In genomic region chr22:44325718-44326548, GRCh38 we compare ENCODE assay signal across 8 cellular contexts. TPM values are rescaled to one million over a fixed set of nuclear protein-coding genes. Genes with fewer than 3 reads are reported as not detected.
DNase-seq lines count a peak whose midpoint lies in the region; ATAC-seq and TF ChIP-seq lines count a peak whose summit lies in the region.

No MANE protein-coding gene starts in this region.

- CTCF ChIA-PET in MCF 10A (lab: Yijun Ruan, JAX): interaction anchor here (0.6 to 1.5 kb wide), 3 partner anchors 9 to 371 kb away, joined by 3 to 5 read pairs (median 4); no protein-coding TSS in a partner anchor

- TF ChIP-seq POLR2A in vagina (IDR thresholded peaks at IDR 0.05): no peak

- POLR2A ChIA-PET in MCF 10A (lab: Yijun Ruan, JAX): interaction anchor here (0.7 to 1.0 kb wide), 3 partner anchors 15 to 647 kb away, joined by 3 read pairs; no protein-coding TSS in a partner anchor

- intact Hi-C loops in left ventricle myocardium inferior (cut with micrococcal nuclease) (no loop called here), left cardiac atrium (cut with DNase I) (no loop called here), MCF 10A (cut with micrococcal nuclease) (loop anchor here (5.0 kb wide), 2 partner anchors 244 to 246 kb away; no protein-coding TSS in a partner anchor), vagina (cut with DNase I) (no loop called here)

- peaks cover 19% of the 10 kb centered on the region for H3K4me1 ChIP-seq in left ventricle myocardium inferior
- H3K4me1 ChIP-seq in vagina: peaks cover 26% of the 10 kb centered on the region

- peak overlapping the region; percentile 72 for H3K4me3 Mint-ChIP-seq in MCF 10A (ENCODE audit: unreplicated experiment)

- peaks cover 15% of the 10 kb centered on the region for H3K27me3 Mint-ChIP-seq in MCF 10A (ENCODE audit: insufficient read depth, unreplicated experiment)

- H3K9me3 Mint-ChIP-seq in MCF 10A (ENCODE audit: unreplicated experiment): peaks cover 12% of the 10 kb centered on the region

- no peaks in the 10 kb centered on the region for H3K36me3 Mint-ChIP-seq in MCF 10A (ENCODE audit: insufficient read depth, unreplicated experiment)

- H3K27ac Mint-ChIP-seq in MCF 10A (ENCODE audit: low read depth, unreplicated experiment): no peak overlapping the region

- TF ChIP-seq CTCF in left ventricle myocardium inferior (IDR thresholded peaks at IDR 0.05; ENCODE audit: borderline replicate concordance) (peak; percentile 39), MCF 10A (IDR thresholded peaks at IDR 0.05; ENCODE audit: unreplicated experiment) (peak; percentile 18), vagina (IDR thresholded peaks at IDR 0.05) (peak in 1 of 3 experiments; percentile 25)

- H3K27ac ChIP-seq in left ventricle myocardium inferior (replicated peaks) (peak overlapping the region; percentile 63), vagina (peak overlapping the region; percentile 72)

- peaks cover 29% of the 10 kb centered on the region for H3K27me3 ChIP-seq in left ventricle myocardium inferior (ENCODE audit: low read depth)
- H3K27me3 ChIP-seq in vagina: no peaks in the 10 kb centered on the region

- peaks cover 16% of the 10 kb centered on the region for H3K4me1 Mint-ChIP-seq in MCF 10A (ENCODE audit: insufficient read depth, unreplicated experiment)

- no peaks in the 10 kb centered on the region for H3K36me3 ChIP-seq in left ventricle myocardium inferior
- H3K36me3 ChIP-seq in vagina: no peaks in the 10 kb centered on the region

- no peak for ATAC-seq in left cardiac atrium
- ATAC-seq in HG03571 (IDR thresholded peaks at IDR 0.05; ENCODE audit: unreplicated experiment): no peak
- ATAC-seq in GM21786 (IDR thresholded peaks at IDR 0.05; ENCODE audit: unreplicated experiment): no peak

- H3K9me3 ChIP-seq in left ventricle myocardium inferior (replicated peaks) (no peaks in the 10 kb centered on the region), vagina (no peaks in the 10 kb centered on the region)

- no TSS peak for BruUV-seq in MCF 10A (replicated peaks; lab: Mats Ljungman, UMichigan)

- peak overlapping the region; percentile 67 for H3K4me3 ChIP-seq in left ventricle myocardium inferior
- H3K4me3 ChIP-seq in vagina: peak overlapping the region; percentile 54 to 55

- DNase-seq in left ventricle myocardium inferior (no peak), left cardiac atrium (no peak), MCF 10A (ENCODE audit: unreplicated experiment) (no peak), medulla oblongata (ENCODE audit: extremely low spot score) (peak; percentile 12), vagina (ENCODE audit: extremely low spot score in 2 of 2) (no peak), COLO829 (ENCODE audit: low spot score) (no peak)

RNA-seq across cellular contexts. Expression of gene SHISAL1, which starts 13.2 kb away (rescaled TPM):
- total RNA-seq in left ventricle myocardium inferior (1.3 TPM), left cardiac atrium (1 to 10 TPM; 1.4 to 4.2 TPM), MCF 10A (2022) (1.6 and 3.7 TPM in 2 replicates), vagina (7.6 TPM)
